Comparison of ENCODE assay signal across 8 cellular contexts in genomic region chr10:26755443-26755903, GRCh38. TPM values are rescaled to one million over a fixed set of nuclear protein-coding genes. Genes with fewer than 3 reads are reported as not detected.
DNase-seq lines count a peak whose midpoint lies in the region; ATAC-seq and TF ChIP-seq lines count a peak whose summit lies in the region.

No MANE protein-coding gene starts in this region.

- H3K4me2 ChIP-seq in SK-N-SH = no peak overlapping the region
- H3K4me2 ChIP-seq in OCI-LY7 (ENCODE audit: low read length) = peak overlapping the region; percentile 54

- POLR2A ChIA-PET in SK-N-SH (lab: Yijun Ruan, JAX) (no interaction called here), OCI-LY7 (lab: Charles Lee) (interaction anchor here (0.6 to 1.7 kb wide), 13 partner anchors 9 to 155 kb away, joined by 3 to 6 read pairs (median 4); no protein-coding TSS in a partner anchor)

- H3K27me3 ChIP-seq in SK-N-SH (ENCODE audit: insufficient read depth) = no peaks in the 10 kb centered on the region

- DNase-seq in SK-N-SH (no peak), OCI-LY7 (ENCODE audit: low spot score) (peak; percentile 49), fibroblast of the aortic adventitia (ENCODE audit: low read depth) (peak; percentile 31), posterior vena cava (ENCODE audit: low spot score) (no peak), substantia nigra (lab: John Stamatoyannopoulos, UW) (no peak), posterior cingulate gyrus (no peak)

- no peak for ATAC-seq in SK-N-SH treated with all-trans-retinoic acid at 6 μM for 48 hours
- ATAC-seq in HG02885 (IDR thresholded peaks at IDR 0.05; ENCODE audit: poor library complexity, unreplicated experiment) = peak; percentile 98

- H2AFZ ChIP-seq in SK-N-SH (ENCODE audit: low read depth) (no peak overlapping the region), OCI-LY7 (ENCODE audit: low read length) (no peak overlapping the region)

- 74% methylated on average over 4 of the region's 4 CpGs for WGBS in SK-N-SH (ENCODE audit: low lambda C conversion rate)

- no peaks in the 10 kb centered on the region for H3K9me3 ChIP-seq in SK-N-SH
- no peaks in the 10 kb centered on the region for H3K9me3 ChIP-seq in OCI-LY7 (ENCODE audit: low read length)

- no peak for TF ChIP-seq EP300 in SK-N-SH (IDR thresholded peaks at IDR 0.05; ENCODE audit: borderline replicate concordance in 1 of 2, low read depth in 1 of 2, low read length in 1 of 2)

- intact Hi-C loops in OCI-LY7 (cut with micrococcal nuclease; ENCODE audit: unreplicated experiment) (loop anchor here (5.0 kb wide), 1 partner anchor 102 kb away; no protein-coding TSS in a partner anchor), posterior vena cava (cut with DNase I) (no loop called here), posterior cingulate gyrus (cut with DNase I) (no loop called here)

- CTCF ChIA-PET in SK-N-SH (lab: Yijun Ruan, JAX) = interaction anchor here (1.1 to 3.7 kb wide), 2 partner anchors 29 to 127 kb away, joined by 4 to 16 read pairs; no protein-coding TSS in a partner anchor
- CTCF ChIA-PET in OCI-LY7 (lab: Charles Lee; ENCODE audit: unreplicated experiment) = no interaction called here

- H3K79me2 ChIP-seq in SK-N-SH (ENCODE audit: insufficient read depth) = no peaks in the 10 kb centered on the region
- H3K79me2 ChIP-seq in OCI-LY7 (ENCODE audit: insufficient read depth, low read depth, low read length) = peaks cover 21% of the 10 kb centered on the region; the same call in 1 of the 2 replicates

- BruUV-seq in OCI-LY7 (replicated peaks; lab: Mats Ljungman, UMichigan) = no TSS peak

- H3K4me1 ChIP-seq in SK-N-SH (ENCODE audit: control insufficient read depth in 1 of 2, insufficient read depth in 2 of 2, low read depth in 1 of 2, low read length in 1 of 2) = no peaks in the 10 kb centered on the region; a peak in 2 of 4 replicates
- H3K4me1 ChIP-seq in OCI-LY7 (ENCODE audit: insufficient read depth, low read length, poor library complexity, severe bottlenecking) = peaks cover 25% of the 10 kb centered on the region

- H4K20me1 ChIP-seq in SK-N-SH (ENCODE audit: insufficient read depth) (no peaks in the 10 kb centered on the region), OCI-LY7 (ENCODE audit: insufficient read depth, low read length) (no peaks in the 10 kb centered on the region)

- TF ChIP-seq RAD21 in SK-N-SH (IDR thresholded peaks at IDR 0.05; ENCODE audit: low read length) = no peak

- no peak for TF ChIP-seq CTCF in SK-N-SH (IDR thresholded peaks at IDR 0.05)
- no peak for TF ChIP-seq CTCF in OCI-LY7 (conservative IDR thresholded peaks at IDR 0.05; ENCODE audit: low read length)
- no peak for TF ChIP-seq CTCF in fibroblast of the aortic adventitia (IDR thresholded peaks at IDR 0.05; ENCODE audit: insufficient read depth, low read length)

- H3F3A ChIP-seq in SK-N-SH (replicated peaks; ENCODE audit: insufficient read depth) = peaks cover 12% of the 10 kb centered on the region

- H3K4me3 ChIP-seq in SK-N-SH (ENCODE audit: low read depth in 2 of 2, low read length in 1 of 2) (no peak overlapping the region), OCI-LY7 (ENCODE audit: low read depth, low read length, poor library complexity, severe bottlenecking) (peak overlapping the region; percentile 18), fibroblast of the aortic adventitia (ENCODE audit: low read depth, low read length) (no peak overlapping the region)

- H3K36me3 ChIP-seq in SK-N-SH (replicated peaks in 1 of 2; ENCODE audit: control insufficient read depth in 1 of 2, insufficient read depth in 2 of 2, low read length in 1 of 2) (peaks cover 30 to 38% of the 10 kb centered on the region in 2 experiments), OCI-LY7 (ENCODE audit: insufficient read depth, low read length) (peaks cover 75% of the 10 kb centered on the region)

- no peak overlapping the region for H3K9ac ChIP-seq in SK-N-SH

- H3K9me2 ChIP-seq in SK-N-SH (no peaks in the 10 kb centered on the region), OCI-LY7 (ENCODE audit: insufficient read depth, low read length) (no peaks in the 10 kb centered on the region)

- H3K27ac ChIP-seq in SK-N-SH (ENCODE audit: low read depth in 2 of 2, low read length in 1 of 2) (no peak overlapping the region), OCI-LY7 (ENCODE audit: low read depth, low read length, poor library complexity, severe bottlenecking) (peak overlapping the region; percentile 45), substantia nigra (ENCODE audit: low read depth, low read length, poor library complexity, severe bottlenecking) (no peak overlapping the region)

TF ChIP-seq in SK-N-SH, 30 proteins besides CTCF, POLR2A, EP300 and RAD21:
- TF ChIP-seq FOSL2 (IDR thresholded peaks at IDR 0.05; ENCODE audit: borderline replicate concordance, low read depth) = peak; percentile 49; the same call in 1 of the 2 replicates
- no peak for TF ChIP-seq SMC3 (IDR thresholded peaks at IDR 0.05; ENCODE audit: low read depth, low read length)

TF ChIP-seq in SK-N-SH treated with all-trans-retinoic acid at 6 μM for 48 hours, 23 proteins besides CTCF, POLR2A, EP300 and RAD21 (continues in another document):
- TF ChIP-seq ZFP3 (CRISPR knock-in tag; IDR thresholded peaks at IDR 0.05) = no peak
- TF ChIP-seq ZNF70 (CRISPR knock-in tag; IDR thresholded peaks at IDR 0.05) = no peak
- no peak for TF ChIP-seq ARNTL (CRISPR knock-in tag; IDR thresholded peaks at IDR 0.05; ENCODE audit: borderline replicate concordance, low read depth)
- no peak for TF ChIP-seq PATZ1 (CRISPR knock-in tag; IDR thresholded peaks at IDR 0.05; ENCODE audit: borderline replicate concordance)
- TF ChIP-seq, protein P1, sequence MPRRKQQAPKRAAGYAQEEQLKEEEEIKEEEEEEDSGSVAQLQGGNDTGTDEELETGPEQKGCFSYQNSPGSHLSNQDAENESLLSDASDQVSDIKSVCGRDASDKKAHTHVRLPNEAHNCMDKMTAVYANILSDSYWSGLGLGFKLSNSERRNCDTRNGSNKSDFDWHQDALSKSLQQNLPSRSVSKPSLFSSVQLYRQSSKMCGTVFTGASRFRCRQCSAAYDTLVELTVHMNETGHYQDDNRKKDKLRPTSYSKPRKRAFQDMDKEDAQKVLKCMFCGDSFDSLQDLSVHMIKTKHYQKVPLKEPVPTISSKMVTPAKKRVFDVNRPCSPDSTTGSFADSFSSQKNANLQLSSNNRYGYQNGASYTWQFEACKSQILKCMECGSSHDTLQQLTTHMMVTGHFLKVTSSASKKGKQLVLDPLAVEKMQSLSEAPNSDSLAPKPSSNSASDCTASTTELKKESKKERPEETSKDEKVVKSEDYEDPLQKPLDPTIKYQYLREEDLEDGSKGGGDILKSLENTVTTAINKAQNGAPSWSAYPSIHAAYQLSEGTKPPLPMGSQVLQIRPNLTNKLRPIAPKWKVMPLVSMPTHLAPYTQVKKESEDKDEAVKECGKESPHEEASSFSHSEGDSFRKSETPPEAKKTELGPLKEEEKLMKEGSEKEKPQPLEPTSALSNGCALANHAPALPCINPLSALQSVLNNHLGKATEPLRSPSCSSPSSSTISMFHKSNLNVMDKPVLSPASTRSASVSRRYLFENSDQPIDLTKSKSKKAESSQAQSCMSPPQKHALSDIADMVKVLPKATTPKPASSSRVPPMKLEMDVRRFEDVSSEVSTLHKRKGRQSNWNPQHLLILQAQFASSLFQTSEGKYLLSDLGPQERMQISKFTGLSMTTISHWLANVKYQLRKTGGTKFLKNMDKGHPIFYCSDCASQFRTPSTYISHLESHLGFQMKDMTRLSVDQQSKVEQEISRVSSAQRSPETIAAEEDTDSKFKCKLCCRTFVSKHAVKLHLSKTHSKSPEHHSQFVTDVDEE (CRISPR knock-in tag; IDR thresholded peaks at IDR 0.05) = no peak
- no peak for TF ChIP-seq GLIS3 (CRISPR knock-in tag; IDR thresholded peaks at IDR 0.05)
- no peak for TF ChIP-seq BACH2 (CRISPR knock-in tag; IDR thresholded peaks at IDR 0.05; ENCODE audit: borderline replicate concordance)
- no peak for TF ChIP-seq TCF4 (CRISPR knock-in tag; IDR thresholded peaks at IDR 0.05; ENCODE audit: borderline replicate concordance)
- TF ChIP-seq TOX (CRISPR knock-in tag; IDR thresholded peaks at IDR 0.05; ENCODE audit: borderline replicate concordance) = no peak
- no peak for TF ChIP-seq SNAI2 (CRISPR knock-in tag; IDR thresholded peaks at IDR 0.05)
- TF ChIP-seq, protein P2, sequence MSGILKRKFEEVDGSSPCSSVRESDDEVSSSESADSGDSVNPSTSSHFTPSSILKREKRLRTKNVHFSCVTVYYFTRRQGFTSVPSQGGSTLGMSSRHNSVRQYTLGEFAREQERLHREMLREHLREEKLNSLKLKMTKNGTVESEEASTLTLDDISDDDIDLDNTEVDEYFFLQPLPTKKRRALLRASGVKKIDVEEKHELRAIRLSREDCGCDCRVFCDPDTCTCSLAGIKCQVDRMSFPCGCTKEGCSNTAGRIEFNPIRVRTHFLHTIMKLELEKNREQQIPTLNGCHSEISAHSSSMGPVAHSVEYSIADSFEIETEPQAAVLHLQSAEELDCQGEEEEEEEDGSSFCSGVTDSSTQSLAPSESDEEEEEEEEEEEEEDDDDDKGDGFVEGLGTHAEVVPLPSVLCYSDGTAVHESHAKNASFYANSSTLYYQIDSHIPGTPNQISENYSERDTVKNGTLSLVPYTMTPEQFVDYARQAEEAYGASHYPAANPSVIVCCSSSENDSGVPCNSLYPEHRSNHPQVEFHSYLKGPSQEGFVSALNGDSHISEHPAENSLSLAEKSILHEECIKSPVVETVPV (CRISPR knock-in tag; IDR thresholded peaks at IDR 0.05) = no peak
- no peak for TF ChIP-seq PPARA (CRISPR knock-in tag; IDR thresholded peaks at IDR 0.05; ENCODE audit: borderline replicate concordance)

RNA-seq across cellular contexts. Expression of gene PDSS1, which starts 58.0 kb away (rescaled TPM):
- 14.9 and 18.5 TPM in 2 replicates for polyA plus RNA-seq in SK-N-SH (2012; rRNA removed)
- 15.0 and 16.7 TPM in 2 replicates for polyA plus RNA-seq in SK-N-SH (2012; cell fraction: cytosol; rRNA removed)
- polyA plus RNA-seq in SK-N-SH (2012; cell fraction: nucleus; rRNA removed) = 16.0 and 20.9 TPM in 2 replicates
- total RNA-seq in OCI-LY7 (2014; rRNA removed; shearing (Covaris generic)) = 16.9 and 23.0 TPM in 2 replicates
- total RNA-seq in OCI-LY7 (2022) (18.4 and 20.4 TPM in 2 replicates), fibroblast of the aortic adventitia (ENCODE audit: low replicate concordance) (9.2 and 11.0 TPM in 2 replicates), posterior vena cava (1 to 10 TPM; 4.1 to 6.1 TPM)

Comparison
In these comparisons a context has a peak if more than half of its experiments do, and no peak if none do; other contexts are left out.
1. DNase-seq: peak in OCI-LY7 (single experiment) and fibroblast of the aortic adventitia (single experiment); none in SK-N-SH (single experiment), posterior vena cava (single experiment), substantia nigra (0 of 49) and posterior cingulate gyrus (0 of 10).